In genomic region chr6:166999145-166999844, GRCh38 we compare ENCODE assay signal across 8 cellular contexts. TPM values are rescaled to one million over a fixed set of nuclear protein-coding genes. Genes with fewer than 3 reads are reported as not detected.
DNase-seq lines count a peak whose midpoint lies in the region; ATAC-seq and TF ChIP-seq lines count a peak whose summit lies in the region.

Gene CEP43 (plus strand): TSS chr6:166999397. CDS start chr6:166999413, 16 bp downstream.

- peaks cover 17% of the 10 kb centered on the region for H3K4me1 ChIP-seq in upper lobe of right lung

- peaks cover 6% of the 10 kb centered on the region for H3K36me3 ChIP-seq in upper lobe of right lung

- H3K27ac ChIP-seq in upper lobe of right lung, result peak within 1 kb of the TSS; percentile 62

- ATAC-seq in HG02840 (IDR thresholded peaks at IDR 0.05; ENCODE audit: low FRiP score, unreplicated experiment), result peak; percentile 89
- peak; percentile 98 to 99 for ATAC-seq in left cardiac atrium
- peak; percentile 98 for ATAC-seq in upper lobe of right lung

- intact Hi-C loops in left cardiac atrium (cut with DNase I) (loop anchor here in 1 of 2 donors (10.0 kb wide), 1 partner anchor 146 kb away; no protein-coding TSS in a partner anchor), posterior vena cava (cut with DNase I) (loop anchor here in 1 of 2 donors (10.0 kb wide), 1 partner anchor 214 kb away; no protein-coding TSS in a partner anchor), upper lobe of right lung (cut with DNase I) (no loop called here)

- DNase-seq in NCI-H1436 treated with DMSO at 0.1 percent for 48 hours (lab: John Stamatoyannopoulos, UW), result peak; percentile 64
- DNase-seq in T-helper 1 cell, result peak; percentile 73 to 93 (median 77)
- DNase-seq in amniotic epithelial cell (ENCODE audit: low read depth), result peak; percentile 90
- DNase-seq in left cardiac atrium, result peak; percentile 97
- DNase-seq in posterior vena cava (ENCODE audit: low spot score), result peak; percentile 98
- DNase-seq in upper lobe of right lung, result peak; percentile 97

- TF ChIP-seq CTCF in GM12875 (IDR thresholded peaks at IDR 0.05; ENCODE audit: borderline replicate concordance, insufficient read depth, low read depth, low read length), result no peak
- peak; percentile 7 for TF ChIP-seq CTCF in upper lobe of right lung (IDR thresholded peaks at IDR 0.05)

- no peaks in the 10 kb centered on the region for H3K27me3 ChIP-seq in upper lobe of right lung

- peak within 1 kb of the TSS; percentile 83 for H3K4me3 ChIP-seq in GM12875 (ENCODE audit: low read depth, low read length)
- H3K4me3 ChIP-seq in upper lobe of right lung, result peak within 1 kb of the TSS; percentile 74

- no peaks in the 10 kb centered on the region for H3K9me3 ChIP-seq in upper lobe of right lung

RNA-seq across cellular contexts. Expression of gene CEP43, which starts in this region (rescaled TPM):
- total RNA-seq in left cardiac atrium (10 to 100 TPM in 1 of 2 donors, 1 to 10 TPM in 1; 8.9 to 10.2 TPM), posterior vena cava (1 to 10 TPM; 7.9 to 8.7 TPM), upper lobe of right lung (10.7 TPM)

Comparison
In these comparisons a context has a peak if more than half of its experiments do, and no peak if none do; other contexts are left out.
1. Peak in every context shown above with its lines: DNase-seq, ATAC-seq, H3K4me3 ChIP-seq and H3K27ac ChIP-seq.